In genomic region chr11:126268361-126268707, GRCh38 we compare ENCODE assay signal across 6 cellular contexts. TPM values are rescaled to one million over a fixed set of nuclear protein-coding genes. Genes with fewer than 3 reads are reported as not detected.
DNase-seq lines count a peak whose midpoint lies in the region; ATAC-seq and TF ChIP-seq lines count a peak whose summit lies in the region.

No MANE protein-coding gene starts in this region.

- DNase-seq in activated gamma-delta T cell treated with Interleukin-2 at 50 U/mL for 16 hours (peak; percentile 11), activated gamma-delta T cell (lab: John Stamatoyannopoulos, UW) (no peak), neural crest cell (ENCODE audit: low read depth, low spot score) (no peak), NCI-H82 treated with DMSO at 0.1 percent for 48 hours (lab: John Stamatoyannopoulos, UW; ENCODE audit: unreplicated experiment) (no peak)

- ATAC-seq in HG02763 (IDR thresholded peaks at IDR 0.05; ENCODE audit: unreplicated experiment): no peak

- H3K27me3 Mint-ChIP-seq in brain (peaks cover 9% of the 10 kb centered on the region), neural crest cell (ENCODE audit: low read depth) (no peaks in the 10 kb centered on the region)

- TF ChIP-seq CTCF in brain (conservative IDR thresholded peaks at IDR 0.05) (no peak), neural crest cell (conservative IDR thresholded peaks at IDR 0.05) (no peak)

- peaks cover 42% of the 10 kb centered on the region for H3K4me1 Mint-ChIP-seq in brain
- H3K4me1 Mint-ChIP-seq in neural crest cell: peaks cover 27% of the 10 kb centered on the region

- peak overlapping the region; percentile 96 to 99 (median 98) for H3K27ac Mint-ChIP-seq in brain
- H3K27ac Mint-ChIP-seq in neural crest cell (ENCODE audit: unreplicated experiment): peak overlapping the region; percentile 99

- H3K4me3 Mint-ChIP-seq in brain: peak overlapping the region; percentile 94 to 99 (median 97)
- H3K4me3 Mint-ChIP-seq in neural crest cell: peak overlapping the region; percentile 98

- H3K36me3 Mint-ChIP-seq in brain (peaks cover 59% of the 10 kb centered on the region), neural crest cell (ENCODE audit: low read depth) (peaks cover 14% of the 10 kb centered on the region)

- H3K9me3 Mint-ChIP-seq in brain: no peaks in the 10 kb centered on the region
- H3K9me3 Mint-ChIP-seq in neural crest cell: no peaks in the 10 kb centered on the region

RNA-seq across cellular contexts. Expression of gene SRPRA, which starts 0.4 kb away (rescaled TPM):
- polyA plus RNA-seq in brain (ENCODE audit: insufficient read depth, low read depth, low replicate concordance): 111 TPM
- total RNA-seq in neural crest cell: 70.2 and 74.6 TPM in 2 replicates

RNA-seq across cellular contexts. Expression of gene FOXRED1, which starts 0.6 kb away (rescaled TPM):
- 53.2 TPM for polyA plus RNA-seq in brain (ENCODE audit: insufficient read depth, low read depth, low replicate concordance)
- 54.3 and 55.0 TPM in 2 replicates for total RNA-seq in neural crest cell

RNA-seq across cellular contexts. Expression of gene TIRAP, which starts 14.6 kb away (rescaled TPM):
- 9.3 TPM for polyA plus RNA-seq in brain (ENCODE audit: insufficient read depth, low read depth, low replicate concordance)
- total RNA-seq in neural crest cell: 9.7 and 10.6 TPM in 2 replicates

RNA-seq across cellular contexts. Expression of gene DCPS, which starts 35.5 kb away (rescaled TPM):
- 30.1 TPM for polyA plus RNA-seq in brain (ENCODE audit: insufficient read depth, low read depth, low replicate concordance)
- total RNA-seq in neural crest cell: 22.9 and 23.3 TPM in 2 replicates

RNA-seq across cellular contexts. Expression of gene FAM118B, which starts 56.8 kb away (rescaled TPM):
- polyA plus RNA-seq in brain (ENCODE audit: insufficient read depth, low read depth, low replicate concordance): 31.6 TPM
- 28.4 and 30.1 TPM in 2 replicates for total RNA-seq in neural crest cell
